Comparison of ENCODE assay signal across 8 cellular contexts in genomic region chr9:74952281-74953151, GRCh38. TPM values are rescaled to one million over a fixed set of nuclear protein-coding genes. Genes with fewer than 3 reads are reported as not detected.
A peak's percentile ranks its signal among the peaks of the same experiment; 100 is the strongest.
DNase-seq lines count a peak whose midpoint lies in the region; ATAC-seq, FAIRE-seq and TF ChIP-seq lines count a peak whose summit lies in the region.

C9orf40 (minus strand) TSS chr9:74952912; CDS start chr9:74952611, 301 bp downstream.

- no peaks in the 10 kb centered on the region for H3K79me1 ChIP-seq in H1 (ENCODE audit: low read depth, low read length)

- TF ChIP-seq RAD21 in H1 (IDR thresholded peaks at IDR 0.05 in 1 of 2, conservative IDR thresholded peaks at IDR 0.05 in 1 of 2; ENCODE audit: low read depth in 2 of 2, low read length in 2 of 2) = peak; percentile 45 to 60

- H3K4me3 ChIP-seq in H1 (ENCODE audit: extremely low read depth in 1 of 4, insufficient read depth in 2 of 4, low read depth in 3 of 4, low read length in 4 of 4) = peak within 1 kb of the TSS; percentile 50 to 80 (median 71)
- peak within 1 kb of the TSS; percentile 70 for H3K4me3 ChIP-seq in mesodermal cell (ENCODE audit: extremely low read depth, insufficient read depth, low read length, poor library complexity, severe bottlenecking)

- peak within 1 kb of the TSS; percentile 62 to 88 (median 81) for H3K9ac ChIP-seq in H1 (replicated peaks in 1 of 4; ENCODE audit: extremely low read depth in 1 of 4, low read depth in 3 of 4, low read length in 3 of 4)

- peak; percentile 65 to 66; a peak in 2 of 3 replicates for TF ChIP-seq POLR2A in H1 (IDR thresholded peaks at IDR 0.05; ENCODE audit: control extremely low read depth in 1 of 2, low read depth in 2 of 2, low read length in 2 of 2)

- peak within 1 kb of the TSS; percentile 88 for H3K4ac ChIP-seq in H1 (replicated peaks; ENCODE audit: insufficient read length, low read depth, low read length)

- H4K8ac ChIP-seq in H1 (ENCODE audit: extremely low read depth, insufficient read depth, low read length) = peak within 1 kb of the TSS; percentile 98

- peak; percentile 69 to 90 (median 82) for TF ChIP-seq CTCF in H1 (IDR thresholded peaks at IDR 0.05; ENCODE audit: control extremely low read depth in 1 of 3, insufficient read depth in 1 of 3, low read depth in 1 of 3, low read length in 3 of 3)

- H3K56ac ChIP-seq in H1 (replicated peaks; ENCODE audit: insufficient read length, low read depth, low read length) = peak within 1 kb of the TSS; percentile 81

- H3K23ac ChIP-seq in H1 (ENCODE audit: insufficient read length) = no peak within 1 kb of the TSS

- peak within 1 kb of the TSS; percentile 55 for H2AFZ ChIP-seq in H1 (ENCODE audit: low read length)

- no peaks in the 10 kb centered on the region for H3K79me2 ChIP-seq in H1 (ENCODE audit: control insufficient read depth in 1 of 2, insufficient read depth in 2 of 2, low read length in 2 of 2)

- H3K18ac ChIP-seq in H1 (ENCODE audit: extremely low read depth, low read length) = peak within 1 kb of the TSS; percentile 89

- H4K20me1 ChIP-seq in H1 (replicated peaks in 1 of 2; ENCODE audit: control insufficient read depth in 1 of 2, insufficient read depth in 2 of 2, low read length in 2 of 2) = no peaks in the 10 kb centered on the region

- H3K4me2 ChIP-seq in H1 (ENCODE audit: insufficient read depth in 1 of 2, low read depth in 2 of 2, low read length in 2 of 2) = peak within 1 kb of the TSS; percentile 78 to 83

- H3K36me3 ChIP-seq in H1 (ENCODE audit: control insufficient read depth in 2 of 4, insufficient read depth in 4 of 4, low read length in 3 of 4) (no peaks in the 10 kb centered on the region; a peak in 1 of 8 replicates), mesodermal cell (ENCODE audit: control insufficient read depth, insufficient read depth, low read length) (no peaks in the 10 kb centered on the region)

- H3K23me2 ChIP-seq in H1 (ENCODE audit: low read depth, low read length) = peaks cover 8% of the 10 kb centered on the region; the same call in 1 of the 2 replicates

- H3K14ac ChIP-seq in H1 (ENCODE audit: insufficient read length) = no peak within 1 kb of the TSS

- H2BK12ac ChIP-seq in H1 (ENCODE audit: low read depth, low read length) = no peak within 1 kb of the TSS

- peak within 1 kb of the TSS; percentile 82; the same call in 1 of the 2 replicates for H3K27ac ChIP-seq in H1 (ENCODE audit: low read depth, low read length)
- peak within 1 kb of the TSS; percentile 58 for H3K27ac ChIP-seq in mesodermal cell (ENCODE audit: low read depth, low read length, severe bottlenecking)

- no peak for TF ChIP-seq EP300 in H1 (IDR thresholded peaks at IDR 0.05; ENCODE audit: borderline replicate concordance in 1 of 2, low read depth in 2 of 2, low read length in 2 of 2)

- H4K91ac ChIP-seq in H1 (replicated peaks; ENCODE audit: insufficient read length, low read length) = peak within 1 kb of the TSS; percentile 99

- no peak within 1 kb of the TSS for H2BK20ac ChIP-seq in H1 (ENCODE audit: low read length)

- H4K5ac ChIP-seq in H1 (ENCODE audit: insufficient read length, low read depth, low read length) = peak within 1 kb of the TSS; percentile 95

- 2% methylated on average over 66 of the region's 112 CpGs; no CpG with 5 or more reads in 1 of the 2 experiments for WGBS in H1 (ENCODE audit: extremely low coverage in 1 of 2, insufficient coverage in 1 of 2, insufficient read length in 1 of 2, insufficient replicate concordance in 2 of 2, low coverage in 1 of 2, low lambda C conversion rate in 2 of 2, missing lambda C conversion rate in 1 of 2), 2 experiments
- 3 to 5% methylated on average over 74 to 105 of the region's 112 CpGs for WGBS in mesodermal cell (ENCODE audit: insufficient coverage in 2 of 2), 2 experiments

- H2BK5ac ChIP-seq in H1 (ENCODE audit: low read depth, low read length) = peak within 1 kb of the TSS; percentile 84

- FAIRE-seq in H1 (lab: Jason Lieb, UNC) = no peak

- H3K9me3 ChIP-seq in H1 (ENCODE audit: insufficient read depth in 2 of 2, low read depth in 1 of 2, low read length in 1 of 2) (no peaks in the 10 kb centered on the region), mesodermal cell (ENCODE audit: control insufficient read depth, low read length) (no peaks in the 10 kb centered on the region)

- no peak within 1 kb of the TSS for H2BK120ac ChIP-seq in H1 (replicated peaks; ENCODE audit: low read depth, low read length)

- CTCF ChIA-PET in H1 (lab: Charles Lee; ENCODE audit: partially characterized antibody) = interaction anchor here (0.9 to 8.6 kb wide), 19 partner anchors 9 to 304 kb away, joined by 3 to 123 read pairs (median 4); partner anchors contain the start of gene CARNMT1

- H3K27me3 ChIP-seq in H1 (replicated peaks in 1 of 4; ENCODE audit: control insufficient read depth in 3 of 4, extremely low read depth in 1 of 4, insufficient read depth in 3 of 4, low read length in 3 of 4) = no peaks in the 10 kb centered on the region

- POLR2A ChIA-PET in H1 (lab: Charles Lee; ENCODE audit: partially characterized antibody) = interaction anchor here (0.6 to 2.0 kb wide), 7 partner anchors 25 to 1363 kb away, joined by 3 to 9 read pairs (median 5); partner anchors contain the start of genes NMRK1, OSTF1 and TRPM6

- no peak within 1 kb of the TSS for H2BK15ac ChIP-seq in H1 (ENCODE audit: low read length)

- ATAC-seq in GM21390 (IDR thresholded peaks at IDR 0.05; ENCODE audit: unreplicated experiment) = peak; percentile 89

- H2AK5ac ChIP-seq in H1 (ENCODE audit: low read depth, low read length) = no peak within 1 kb of the TSS

- peaks cover 0 to 5% (median 2%) of the 10 kb centered on the region in 4 experiments; a peak in 3 of 7 replicates for H3K4me1 ChIP-seq in H1 (replicated peaks in 1 of 4; ENCODE audit: control insufficient read depth in 3 of 4, insufficient read depth in 4 of 4, low read length in 3 of 4)
- H3K4me1 ChIP-seq in mesodermal cell (ENCODE audit: control insufficient read depth, insufficient read depth, low read length, poor library complexity, severe bottlenecking) = no peaks in the 10 kb centered on the region

- DNase-seq in D341Med (ENCODE audit: low spot score) (peak; percentile 95), HUDEP-2 (lab: John Stamatoyannopoulos, UW; ENCODE audit: unreplicated experiment in 76 of 76) (peak in 74 of 76 experiments; percentile 24 to 94 (median 84)), NOMO-1 treated with DMSO at 0.1 percent for 48 hours (lab: John Stamatoyannopoulos, UW; ENCODE audit: unreplicated experiment) (peak; percentile 51), H1 (ENCODE audit: low read depth in 1 of 2, low spot score in 2 of 2) (peak; percentile 60 to 94)
- peak; percentile 79 to 81 for DNase-seq in activated CD8-positive, alpha-beta memory T cell treated with anti-CD3 and anti-CD28 coated beads for 4 hours (ENCODE audit: low read depth in 2 of 2)
- peak; percentile 78 to 83 for DNase-seq in stimulated activated CD8-positive, alpha-beta memory T cell treated with anti-CD3 and anti-CD28 coated beads, Interleukin-15, amount 100 ng/mL, for 4 hours (ENCODE audit: low read depth in 2 of 2)

TF ChIP-seq in H1, 55 proteins besides CTCF, POLR2A, EP300 and RAD21 (continues in another document):
- TF ChIP-seq NRF1 (IDR thresholded peaks at IDR 0.05; ENCODE audit: low read depth, low read length) (peak; percentile 47), CBX5 (IDR thresholded peaks at IDR 0.05; ENCODE audit: low read depth, low read length) (no peak), EZH2 (IDR thresholded peaks at IDR 0.05; ENCODE audit: low read depth, low read length, severe bottlenecking) (no peak), CTBP2 (IDR thresholded peaks at IDR 0.05; ENCODE audit: borderline replicate concordance, insufficient read depth, insufficient read length, low read length) (no peak), CEBPB (IDR thresholded peaks at IDR 0.05; ENCODE audit: low read depth, low read length) (no peak), ZNF274 (IDR thresholded peaks at IDR 0.05; ENCODE audit: borderline replicate concordance, extremely low read depth, low read length) (no peak), CHD1 (IDR thresholded peaks at IDR 0.05; ENCODE audit: low read depth, low read length) (no peak), FOSL1 (IDR thresholded peaks at IDR 0.05; ENCODE audit: insufficient read depth, low read depth, low read length) (no peak), SP4 (IDR thresholded peaks at IDR 0.05; ENCODE audit: low read length) (no peak), RBBP5 (IDR thresholded peaks at IDR 0.05; ENCODE audit: borderline replicate concordance, low read depth, low read length) (peak; percentile 40; the same call in 1 of the 2 replicates), TEAD4 (IDR thresholded peaks at IDR 0.05; ENCODE audit: low read depth, low read length) (no peak)
- TF ChIP-seq, protein P1, sequence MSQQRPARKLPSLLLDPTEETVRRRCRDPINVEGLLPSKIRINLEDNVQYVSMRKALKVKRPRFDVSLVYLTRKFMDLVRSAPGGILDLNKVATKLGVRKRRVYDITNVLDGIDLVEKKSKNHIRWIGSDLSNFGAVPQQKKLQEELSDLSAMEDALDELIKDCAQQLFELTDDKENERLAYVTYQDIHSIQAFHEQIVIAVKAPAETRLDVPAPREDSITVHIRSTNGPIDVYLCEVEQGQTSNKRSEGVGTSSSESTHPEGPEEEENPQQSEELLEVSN (IDR thresholded peaks at IDR 0.05) = peak; percentile 90
- TF ChIP-seq, protein P2, sequence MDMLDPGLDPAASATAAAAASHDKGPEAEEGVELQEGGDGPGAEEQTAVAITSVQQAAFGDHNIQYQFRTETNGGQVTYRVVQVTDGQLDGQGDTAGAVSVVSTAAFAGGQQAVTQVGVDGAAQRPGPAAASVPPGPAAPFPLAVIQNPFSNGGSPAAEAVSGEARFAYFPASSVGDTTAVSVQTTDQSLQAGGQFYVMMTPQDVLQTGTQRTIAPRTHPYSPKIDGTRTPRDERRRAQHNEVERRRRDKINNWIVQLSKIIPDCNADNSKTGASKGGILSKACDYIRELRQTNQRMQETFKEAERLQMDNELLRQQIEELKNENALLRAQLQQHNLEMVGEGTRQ (IDR thresholded peaks at IDR 0.05; ENCODE audit: low read length) = no peak
- TF ChIP-seq, protein P3, sequence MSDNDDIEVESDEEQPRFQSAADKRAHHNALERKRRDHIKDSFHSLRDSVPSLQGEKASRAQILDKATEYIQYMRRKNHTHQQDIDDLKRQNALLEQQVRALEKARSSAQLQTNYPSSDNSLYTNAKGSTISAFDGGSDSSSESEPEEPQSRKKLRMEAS (IDR thresholded peaks at IDR 0.05) = peak; percentile 79

RNA-seq across cellular contexts. Expression of gene C9orf40, which starts in this region (rescaled TPM):
- total RNA-seq in H1 (2021; fragmentation: NEBNext Ultra II Directional; extraction: Animal tissue kit (Norgen Biotek cat#: 25700)) = 10.8 and 11.2 TPM in 2 replicates
- 3.6 and 5.0 TPM in 2 replicates for polyA plus RNA-seq in H1 (2011; rRNA removed)
- 5.5 TPM for polyA plus RNA-seq in H1 (2011; cell fraction: cytosol; rRNA removed)
- polyA plus RNA-seq in H1 (2011; cell fraction: nucleus; rRNA removed) = 2.7 TPM
- polyA plus RNA-seq in H1 (2012, experiment 1 of 2) = 4.0 to 6.3 TPM (median 5.1 TPM) in 4 replicates
- 3.7 TPM for polyA plus RNA-seq in H1 (2012, experiment 2 of 2)
- 5.4 TPM for polyA plus RNA-seq in H1 (2013, experiment 1 of 2)
- 5.7 TPM for polyA plus RNA-seq in H1 (2013, experiment 2 of 2)
- 0.51 and 0.57 TPM in 2 replicates for polyA minus RNA-seq in H1 (2011; rRNA and poly(A)+ RNA removed)
- 5.1 TPM for polyA minus RNA-seq in H1 (2011; cell fraction: cytosol; rRNA and poly(A)+ RNA removed)
- 5.1 TPM for polyA minus RNA-seq in H1 (2011; cell fraction: nucleus; rRNA and poly(A)+ RNA removed)
- 11.0 TPM for polyA plus RNA-seq in mesodermal cell (2013, experiment 1 of 2)
- polyA plus RNA-seq in mesodermal cell (2013, experiment 2 of 2) = 11.3 TPM

Comparison
In these comparisons a context has a peak if more than half of its experiments do, and no peak if none do; other contexts are left out.
1. Peak in every context shown above with its lines: DNase-seq, ATAC-seq, H3K4me3 ChIP-seq and H3K27ac ChIP-seq.